Comparison of ENCODE assay signal across 8 cellular contexts in genomic region chrX:2609431-2610238, GRCh38.
DNase-seq lines count a peak whose midpoint lies in the region; TF ChIP-seq lines count a peak whose summit lies in the region.

No MANE protein-coding gene starts in this region.

- H3K4me1 ChIP-seq in effector memory CD4-positive, alpha-beta T cell (ENCODE audit: control insufficient read depth, insufficient read depth, low read length, poor library complexity, severe bottlenecking) = peaks cover 16% of the 10 kb centered on the region

- no peaks in the 10 kb centered on the region for H3K9me3 Mint-ChIP-seq in activated naive CD4-positive, alpha-beta T cell treated with anti-CD3 and anti-CD28 coated beads, Interleukin-2, amount 10 ng/mL, durations not matched to agents 7 days and 5 days
- peaks cover 4% of the 10 kb centered on the region for H3K9me3 Mint-ChIP-seq in neural crest cell

- H3K36me3 ChIP-seq in effector memory CD4-positive, alpha-beta T cell (ENCODE audit: control insufficient read depth, insufficient read depth, low read length) = no peaks in the 10 kb centered on the region

- peak overlapping the region; percentile 94 for H3K4me3 Mint-ChIP-seq in activated naive CD4-positive, alpha-beta T cell treated with anti-CD3 and anti-CD28 coated beads, Interleukin-2, amount 10 ng/mL, durations not matched to agents 7 days and 5 days
- peak overlapping the region; percentile 88 for H3K4me3 Mint-ChIP-seq in neural crest cell

- H3K4me3 ChIP-seq in effector memory CD4-positive, alpha-beta T cell (ENCODE audit: insufficient read depth, low read depth, low read length, poor library complexity, severe bottlenecking) = peak overlapping the region; percentile 89

- peak overlapping the region; percentile 68 for H3K27ac ChIP-seq in effector memory CD4-positive, alpha-beta T cell (ENCODE audit: insufficient read depth, low read length, poor library complexity, severe bottlenecking)

- CTCF ChIA-PET in activated naive CD4-positive, alpha-beta T cell treated with anti-CD3 and anti-CD28 coated beads, Interleukin-2, amount 10 ng/mL, durations not matched to agents 7 days and 5 days (lab: Charles Lee) = no interaction called here

- peaks cover 5% of the 10 kb centered on the region for H3K27me3 Mint-ChIP-seq in activated naive CD4-positive, alpha-beta T cell treated with anti-CD3 and anti-CD28 coated beads, Interleukin-2, amount 10 ng/mL, durations not matched to agents 7 days and 5 days
- peaks cover 19% of the 10 kb centered on the region for H3K27me3 Mint-ChIP-seq in neural crest cell (ENCODE audit: low read depth)

- H3K36me3 Mint-ChIP-seq in activated naive CD4-positive, alpha-beta T cell treated with anti-CD3 and anti-CD28 coated beads, Interleukin-2, amount 10 ng/mL, durations not matched to agents 7 days and 5 days = peaks cover 46% of the 10 kb centered on the region
- H3K36me3 Mint-ChIP-seq in neural crest cell (ENCODE audit: low read depth) = peaks cover 7% of the 10 kb centered on the region

- no peak for DNase-seq in activated naive CD4-positive, alpha-beta T cell treated with anti-CD3 and anti-CD28 coated beads, Interleukin-2, amount 10 ng/mL, durations not matched to agents 7 days and 5 days
- no peak for DNase-seq in activated naive CD4-positive, alpha-beta T cell treated with anti-CD3 and anti-CD28 coated beads, Interleukin-2, amount 50 U/mL, for 16 hours
- no peak for DNase-seq in effector memory CD4-positive, alpha-beta T cell
- DNase-seq in neural crest cell (ENCODE audit: low read depth, low spot score) (peak; percentile 4), OCI-M2 (lab: John Stamatoyannopoulos, UW; ENCODE audit: unreplicated experiment) (no peak), NCI-H2227 treated with DMSO at 0.1 percent for 48 hours (lab: John Stamatoyannopoulos, UW) (no peak)
- no peak for DNase-seq in stimulated activated CD4-positive, alpha-beta T cell treated with anti-CD3 and anti-CD28 coated beads, Interleukin-4, amount 100 ng/mL, for 1 hour

- H3K27me3 ChIP-seq in effector memory CD4-positive, alpha-beta T cell (replicated peaks; ENCODE audit: control insufficient read depth, insufficient read depth, low read length, poor library complexity, severe bottlenecking) = no peaks in the 10 kb centered on the region

- H3K27ac Mint-ChIP-seq in activated naive CD4-positive, alpha-beta T cell treated with anti-CD3 and anti-CD28 coated beads, Interleukin-2, amount 10 ng/mL, durations not matched to agents 7 days and 5 days = peak overlapping the region; percentile 81
- H3K27ac Mint-ChIP-seq in neural crest cell (ENCODE audit: unreplicated experiment) = no peak overlapping the region

- no peaks in the 10 kb centered on the region for H3K9me3 ChIP-seq in effector memory CD4-positive, alpha-beta T cell (ENCODE audit: control insufficient read depth, low read length)

- peaks cover 55% of the 10 kb centered on the region for H3K4me1 Mint-ChIP-seq in activated naive CD4-positive, alpha-beta T cell treated with anti-CD3 and anti-CD28 coated beads, Interleukin-2, amount 10 ng/mL, durations not matched to agents 7 days and 5 days
- peaks cover 22% of the 10 kb centered on the region for H3K4me1 Mint-ChIP-seq in neural crest cell

- TF ChIP-seq CTCF in LNCAP (IDR thresholded peaks at IDR 0.05) (peak; percentile 8; the same call in 1 of the 2 replicates), neural crest cell (conservative IDR thresholded peaks at IDR 0.05) (peak; percentile 43)
